ENCODE assay signal across 15 cellular contexts in genomic region chr4:152090543-152090942, GRCh38.
DNase-seq lines count a peak whose midpoint lies in the region; ATAC-seq, FAIRE-seq and TF ChIP-seq lines count a peak whose summit lies in the region.
"Had no signal": no experiment of that assay in that cellular context is flagged by ENCODE, and none has a peak within 500 bp of the region (broad histone marks: within the 10 kb centered on the region; RNA-seq: fewer than 3 reads in every experiment).

No MANE protein-coding gene starts in this region.

- H3K27ac Mint-ChIP-seq in astrocyte (ENCODE audit: unreplicated experiment) = peak overlapping the region; percentile 79

- peaks cover 9% of the 10 kb centered on the region for H3K27me3 Mint-ChIP-seq in astrocyte (ENCODE audit: low read depth, unreplicated experiment)

- H3K27ac ChIP-seq in astrocyte (ENCODE audit: low read depth, low read length) = no peak overlapping the region
- H3K27ac ChIP-seq in stomach = no peak overlapping the region
- H3K27ac ChIP-seq: body of pancreas, epithelial cell of prostate had no signal

- no peak for ATAC-seq in HG02885 (IDR thresholded peaks at IDR 0.05; ENCODE audit: poor library complexity, unreplicated experiment)
- ATAC-seq: body of pancreas had no signal

- H3K27me3 ChIP-seq in astrocyte (ENCODE audit: insufficient read depth, low read length) = peaks cover 2% of the 10 kb centered on the region
- no peaks in the 10 kb centered on the region for H3K27me3 ChIP-seq in stomach
- H3K27me3 ChIP-seq: body of pancreas had no signal

- H3K36me3 Mint-ChIP-seq in astrocyte (ENCODE audit: low read depth, unreplicated experiment) = no peaks in the 10 kb centered on the region

- TF ChIP-seq POLR2A in NB4 (IDR thresholded peaks at IDR 0.05; ENCODE audit: extremely low read depth, insufficient read length) (no peak), stomach (IDR thresholded peaks at IDR 0.05) (no peak)

- peaks cover 7% of the 10 kb centered on the region for H3K4me1 ChIP-seq in astrocyte (ENCODE audit: insufficient read depth, low read length)
- H3K4me1 ChIP-seq in stomach = peaks cover 0 to 12% (median 10%) of the 10 kb centered on the region in 4 donors
- H3K4me1 ChIP-seq: body of pancreas had no signal

- 79 to 91% (median 90%) methylated on average over 8 of the region's 8 CpGs for WGBS in stomach, 5 donors

- H4K20me1 ChIP-seq in astrocyte (ENCODE audit: insufficient read depth, low read length) = no peaks in the 10 kb centered on the region

- H2AFZ ChIP-seq in astrocyte (ENCODE audit: low read depth, low read length) = no peak overlapping the region

- no peaks in the 10 kb centered on the region for H3K79me2 ChIP-seq in astrocyte (ENCODE audit: insufficient read depth, low read length)

- DNase-seq in ELR (ENCODE audit: low read depth) = peak; percentile 3
- DNase-seq in NB4 (ENCODE audit: low read depth) = peak; percentile 34
- no peak for DNase-seq in astrocyte (ENCODE audit: low read depth)
- DNase-seq in kidney tubule cell (ENCODE audit: low spot score) = peak; percentile 61
- DNase-seq in stomach = no peak
- DNase-seq in GM19238 (ENCODE audit: insufficient read length, low spot score) = no peak
- no peak for DNase-seq in T-helper 9 cell
- DNase-seq: body of pancreas, DMS79, NCI-H2029 treated with DMSO at 0.1 percent for 48 hours, RPMI8226 had no signal

- no peak overlapping the region for H3K4me3 Mint-ChIP-seq in astrocyte (ENCODE audit: unreplicated experiment)

- intact Hi-C loops in stomach (cut with DNase I; ENCODE audit: low total_unique reads) = no loop called here

- H3K9me3 ChIP-seq in astrocyte (ENCODE audit: insufficient read depth, low read depth, low read length) (no peaks in the 10 kb centered on the region), stomach (no peaks in the 10 kb centered on the region)
- H3K9me3 ChIP-seq: body of pancreas had no signal

- no peak for FAIRE-seq in astrocyte (lab: Jason Lieb, UNC)
- FAIRE-seq: GM18507, islet of Langerhans had no signal

- TF ChIP-seq CTCF in NB4 (IDR thresholded peaks at IDR 0.05; ENCODE audit: low read depth, low read length) (no peak), astrocyte (IDR thresholded peaks at IDR 0.05; ENCODE audit: insufficient read depth, low read depth, low read length) (no peak), stomach (IDR thresholded peaks at IDR 0.05) (no peak)

- no peak overlapping the region for H3K9ac ChIP-seq in astrocyte (ENCODE audit: low read length)

- H3K4me2 ChIP-seq in astrocyte (ENCODE audit: low read length) = no peak overlapping the region

- no peaks in the 10 kb centered on the region for H3K9me3 Mint-ChIP-seq in astrocyte (ENCODE audit: unreplicated experiment)

- no peak for TF ChIP-seq EP300 in stomach (IDR thresholded peaks at IDR 0.05)

- no peaks in the 10 kb centered on the region for H3K36me3 ChIP-seq in astrocyte (ENCODE audit: insufficient read depth, low read length)
- H3K36me3 ChIP-seq in stomach = no peaks in the 10 kb centered on the region

- peaks cover 15% of the 10 kb centered on the region for H3K4me1 Mint-ChIP-seq in astrocyte (ENCODE audit: low read depth, unreplicated experiment)

- H3K4me3 ChIP-seq in NB4 (ENCODE audit: low read depth, low read length) = no peak overlapping the region
- H3K4me3 ChIP-seq in astrocyte (ENCODE audit: insufficient read depth, low read depth, low read length) = no peak overlapping the region
- H3K4me3 ChIP-seq in stomach = no peak overlapping the region
- H3K4me3 ChIP-seq: body of pancreas had no signal

Comparison
In these comparisons a context has a peak if more than half of its experiments do, and no peak if none do; other contexts are left out.
1. DNase-seq: peak in ELR (single experiment), NB4 (single experiment) and kidney tubule cell (single experiment); none in astrocyte (single experiment), stomach (single experiment), GM19238 (single experiment) and T-helper 9 cell (single experiment).